ENCODE assay signal across 15 cellular contexts in genomic region chr11:71628943-71629342, GRCh38. TPM values are rescaled to one million over a fixed set of nuclear protein-coding genes. Genes with fewer than 3 reads are reported as not detected.
"Had no signal": no experiment of that assay in that cellular context is flagged by ENCODE, and none has a peak within 500 bp of the region (broad histone marks: within the 10 kb centered on the region; RNA-seq: fewer than 3 reads in every experiment).

No MANE protein-coding gene starts in this region.

RNA-seq across cellular contexts. Expression of gene KRTAP5-11, which starts 46.3 kb away (rescaled TPM):
- total RNA-seq: activated B cell treated with CpG ODN at 0.5 μM for 24 hours; activated CD4-positive, alpha-beta memory T cell treated with anti-CD3 and anti-CD28 coated beads for 36 hours; activated CD4-positive, alpha-beta memory T cell treated with anti-CD3 and anti-CD28 coated beads, Interleukin-2, amount 10 ng/mL, durations not matched to agents 7 days and 5 days; activated CD4-positive, alpha-beta T cell treated with anti-CD3 and anti-CD28 coated beads for 36 hours; activated CD4-positive, alpha-beta T cell treated with anti-CD3 and anti-CD28 coated beads, Interleukin-2, amount 10 ng/mL, durations not matched to agents 24 days and 14 days; activated CD4-positive, alpha-beta T cell treated with anti-CD3 and anti-CD28 coated beads, Interleukin-2, amount 10 ng/mL, durations not matched to agents 7 days and 5 days; activated CD8-positive, alpha-beta memory T cell treated with anti-CD3 and anti-CD28 coated beads for 36 hours; activated CD8-positive, alpha-beta memory T cell treated with anti-CD3 and anti-CD28 coated beads, Interleukin-2, amount 10 ng/mL, durations not matched to agents 7 days and 5 days; activated CD8-positive, alpha-beta T cell treated with anti-CD3 and anti-CD28 coated beads for 36 hours; activated CD8-positive, alpha-beta T cell treated with anti-CD3 and anti-CD28 coated beads, Interleukin-2, amount 10 ng/mL, durations not matched to agents 7 days and 5 days; T-cell; T-helper 1 cell treated with Interleukin-12 subunit alpha and Interleukin-12 subunit beta and Interleukin-4 antibody, amounts not matched to agents 30 ng/mL and 1 ng/mL, for 36 hours; T-helper 17 cell; T-helper 2 cell treated with Interferon-gamma antibody and Interleukin-4, amounts not matched to agents 100 ng/mL and 5 ng/mL, for 36 hours; WTC11 had no signal
